In the genomic region with DNA sequence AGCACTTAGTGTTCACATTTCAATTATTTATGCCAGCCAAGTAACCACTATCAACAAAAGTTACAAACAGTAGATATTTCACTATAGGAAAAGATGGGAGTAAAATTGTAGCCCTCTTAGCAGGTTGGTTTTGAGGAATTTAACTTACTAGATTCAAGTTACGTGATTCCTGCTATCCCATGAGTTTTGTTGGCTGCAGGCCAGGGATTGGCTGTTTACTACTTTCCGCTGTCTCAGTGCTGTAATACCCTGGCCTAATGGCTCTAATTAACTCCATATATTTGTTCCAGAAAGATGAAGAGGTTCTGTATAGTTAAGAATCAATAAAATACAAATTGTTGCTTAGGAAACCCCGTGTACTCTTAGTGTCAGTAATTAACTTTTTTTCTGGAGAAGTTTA, we compare ENCODE assay signal across 11 cellular contexts. TPM values are rescaled to one million over a fixed set of nuclear protein-coding genes. Genes with fewer than 3 reads are reported as not detected.
DNase-seq lines count a peak whose midpoint lies in the region; ATAC-seq, FAIRE-seq and TF ChIP-seq lines count a peak whose summit lies in the region.
"Had no signal": no experiment of that assay in that cellular context is flagged by ENCODE, and none has a peak within 500 bp of the region (broad histone marks: within the 10 kb centered on the region; RNA-seq: fewer than 3 reads in every experiment).

No MANE protein-coding gene starts in this region.

- H3K36me3 ChIP-seq in SJCRH30 (no peaks in the 10 kb centered on the region), small intestine (ENCODE audit: control insufficient read depth in 2 of 2, insufficient read depth in 2 of 2, low read length in 2 of 2) (no peaks in the 10 kb centered on the region), Karpas-422 (ENCODE audit: insufficient read depth, low read length) (0 out of 2 replicates have a peak, but pooled peaks cover 9% of the 10 kb centered on the region)

- ATAC-seq in HG03039 (IDR thresholded peaks at IDR 0.05; ENCODE audit: unreplicated experiment) = no peak

- intact Hi-C loops in head of caudate nucleus (cut with DNase I) = no loop called here

- H2AFZ ChIP-seq in Karpas-422 (ENCODE audit: low read length) = no peak overlapping the region

- TF ChIP-seq CTCF in type B pancreatic cell (conservative IDR thresholded peaks at IDR 0.05) = no peak

- H3K9ac ChIP-seq in Karpas-422 (ENCODE audit: low read length) = no peak overlapping the region

- peaks cover 5% of the 10 kb centered on the region for H3K4me1 Mint-ChIP-seq in type B pancreatic cell (ENCODE audit: unreplicated experiment)

- DNase-seq in DMS 273 (lab: John Stamatoyannopoulos, UW; ENCODE audit: unreplicated experiment) (peak; percentile 17), DMS 273 treated with DMSO at 0.1 percent for 48 hours (lab: John Stamatoyannopoulos, UW) (no peak), SJCRH30 (peak; percentile 27 to 60), head of caudate nucleus (peak in 30 of 42 donors; percentile 4 to 55 (median 24)), small intestine (peak; percentile 27), Karpas-422 (no peak), type B pancreatic cell (ENCODE audit: extremely low spot score, unreplicated experiment) (no peak)
- DNase-seq: activated CD4-positive, alpha-beta T cell treated with anti-CD3 and anti-CD28 coated beads, Interleukin-2, amount 50 U/mL, for 48 hours; SHP77 had no signal

- H3K27me3 Mint-ChIP-seq in type B pancreatic cell = no peaks in the 10 kb centered on the region

- H3K27me3 ChIP-seq in SJCRH30 = no peaks in the 10 kb centered on the region
- H3K27me3 ChIP-seq in small intestine (ENCODE audit: control insufficient read depth in 2 of 2, insufficient read depth in 2 of 2, low read length in 2 of 2) = no peaks in the 10 kb centered on the region
- H3K27me3 ChIP-seq in Karpas-422 (ENCODE audit: low read length) = no peaks in the 10 kb centered on the region

- 14 to 38% (median 36%) methylated on average over 3 of the region's 3 CpGs for WGBS in small intestine, 3 donors

- H3K36me3 Mint-ChIP-seq in type B pancreatic cell = peaks cover 12% of the 10 kb centered on the region

- H3K9me3 ChIP-seq in SJCRH30 (replicated peaks) = no peaks in the 10 kb centered on the region
- H3K9me3 ChIP-seq in small intestine (ENCODE audit: control insufficient read depth, low read depth) = no peaks in the 10 kb centered on the region
- peaks cover 2% of the 10 kb centered on the region; the same call in 1 of the 2 replicates for H3K9me3 ChIP-seq in Karpas-422 (ENCODE audit: low read length)

- no peak overlapping the region for H3K4me3 ChIP-seq in SJCRH30
- no peak overlapping the region for H3K4me3 ChIP-seq in small intestine (ENCODE audit: low read depth in 1 of 2, low read length in 2 of 2)
- H3K4me3 ChIP-seq in Karpas-422 (ENCODE audit: low read length) = no peak overlapping the region

- H3K79me2 ChIP-seq in Karpas-422 (ENCODE audit: low read length) = peaks cover 69% of the 10 kb centered on the region

- H3K27ac Mint-ChIP-seq in type B pancreatic cell = no peak overlapping the region

- no peaks in the 10 kb centered on the region for H3K9me2 ChIP-seq in Karpas-422 (replicated peaks; ENCODE audit: insufficient read depth, low read length)

- no peak overlapping the region for H3K4me2 ChIP-seq in Karpas-422 (ENCODE audit: low read depth, low read length, poor library complexity, severe bottlenecking)

- H3K4me3 Mint-ChIP-seq in type B pancreatic cell = no peak overlapping the region

- H3K27ac ChIP-seq in SJCRH30 = no peak overlapping the region
- H3K27ac ChIP-seq in small intestine (ENCODE audit: low read depth in 1 of 2, low read length in 1 of 2) = no peak overlapping the region
- H3K27ac ChIP-seq in Karpas-422 (ENCODE audit: low read length) = no peak overlapping the region
- H3K27ac ChIP-seq: 22Rv1 had no signal

- no peaks in the 10 kb centered on the region for H4K20me1 ChIP-seq in Karpas-422 (ENCODE audit: insufficient read depth, low read depth, low read length)

- no peak for FAIRE-seq in small intestine (lab: Jason Lieb, UNC)

- H3K4me1 ChIP-seq in SJCRH30 (no peaks in the 10 kb centered on the region), small intestine (ENCODE audit: control insufficient read depth in 2 of 2, insufficient read depth in 1 of 2, low read depth in 1 of 2, low read length in 1 of 2) (no peaks in the 10 kb centered on the region), Karpas-422 (ENCODE audit: low read length) (no peaks in the 10 kb centered on the region)

- H3K9me3 Mint-ChIP-seq in type B pancreatic cell = no peaks in the 10 kb centered on the region

RNA-seq across cellular contexts. Expression of gene MAGED1, which starts 55.5 kb away (rescaled TPM):
- total RNA-seq in SJCRH30 (2014; rRNA removed; shearing (Covaris generic)) = 101 and 102 TPM in 2 replicates
- 10 to 100 TPM; 14.3 to 36.6 (median 16.8) TPM for polyA plus RNA-seq in small intestine
- total RNA-seq in Karpas-422 (2014; rRNA removed; shearing (Covaris generic); ENCODE audit: low replicate concordance) = 92.5 and 93.5 TPM in 2 replicates
- 246 and 278 TPM in 2 replicates for total RNA-seq in type B pancreatic cell (ENCODE audit: low replicate concordance)

Comparison
In these comparisons a context has a peak if more than half of its experiments do, and no peak if none do; other contexts are left out.
1. DNase-seq: peak in DMS 273 (single experiment), SJCRH30 (2 of 2), head of caudate nucleus (30 of 42) and small intestine (single experiment); none in DMS 273 treated with DMSO at 0.1 percent for 48 hours (single experiment), Karpas-422 (single experiment) and type B pancreatic cell (single experiment).